In the genomic region with DNA sequence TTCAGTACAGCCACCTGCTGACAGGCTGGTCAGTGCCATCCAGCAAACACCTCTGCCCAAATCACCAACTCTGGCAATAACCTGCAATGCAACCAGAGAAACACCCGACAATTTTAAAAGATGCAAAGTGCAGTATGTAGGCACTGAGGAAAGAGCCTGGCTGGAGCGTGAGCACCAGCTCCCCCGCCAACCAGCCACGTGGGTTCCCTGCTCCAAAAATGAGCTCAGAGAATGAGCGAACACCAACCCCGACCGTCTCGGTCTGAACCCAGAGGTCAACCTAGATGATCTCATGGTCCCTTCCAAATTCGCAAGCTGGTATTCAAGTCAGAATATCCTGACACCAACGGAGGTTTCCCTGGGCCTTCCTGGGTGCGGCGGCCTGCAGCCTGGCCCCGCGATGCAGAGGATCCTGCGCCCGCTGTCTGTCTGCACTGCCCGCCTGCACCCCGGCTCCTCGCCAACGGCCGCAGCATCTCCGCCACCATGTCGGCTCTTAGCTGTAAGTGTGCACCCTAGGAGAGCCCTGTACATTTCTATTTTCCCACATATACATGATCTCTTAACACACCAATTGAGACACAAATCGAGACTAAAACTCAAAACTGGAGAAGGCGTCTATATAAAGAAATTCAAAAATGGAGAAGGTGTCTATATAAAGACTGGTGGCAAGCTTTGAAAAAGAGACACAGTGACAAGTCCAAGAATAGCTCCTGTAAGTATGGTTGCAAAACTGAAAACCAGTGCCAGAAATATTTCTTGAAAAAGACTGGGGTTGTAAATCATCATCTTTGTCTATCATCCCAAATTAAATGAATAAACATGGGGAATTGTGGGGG, we compare ENCODE assay signal across 1 cellular context.
TF ChIP-seq lines count a peak whose summit lies in the region.

No MANE protein-coding gene starts in this region.

TF ChIP-seq in GM23338, 12 proteins besides CTCF, POLR2A, EP300 and RAD21 (continued from another document):
- TF ChIP-seq, protein P1, sequence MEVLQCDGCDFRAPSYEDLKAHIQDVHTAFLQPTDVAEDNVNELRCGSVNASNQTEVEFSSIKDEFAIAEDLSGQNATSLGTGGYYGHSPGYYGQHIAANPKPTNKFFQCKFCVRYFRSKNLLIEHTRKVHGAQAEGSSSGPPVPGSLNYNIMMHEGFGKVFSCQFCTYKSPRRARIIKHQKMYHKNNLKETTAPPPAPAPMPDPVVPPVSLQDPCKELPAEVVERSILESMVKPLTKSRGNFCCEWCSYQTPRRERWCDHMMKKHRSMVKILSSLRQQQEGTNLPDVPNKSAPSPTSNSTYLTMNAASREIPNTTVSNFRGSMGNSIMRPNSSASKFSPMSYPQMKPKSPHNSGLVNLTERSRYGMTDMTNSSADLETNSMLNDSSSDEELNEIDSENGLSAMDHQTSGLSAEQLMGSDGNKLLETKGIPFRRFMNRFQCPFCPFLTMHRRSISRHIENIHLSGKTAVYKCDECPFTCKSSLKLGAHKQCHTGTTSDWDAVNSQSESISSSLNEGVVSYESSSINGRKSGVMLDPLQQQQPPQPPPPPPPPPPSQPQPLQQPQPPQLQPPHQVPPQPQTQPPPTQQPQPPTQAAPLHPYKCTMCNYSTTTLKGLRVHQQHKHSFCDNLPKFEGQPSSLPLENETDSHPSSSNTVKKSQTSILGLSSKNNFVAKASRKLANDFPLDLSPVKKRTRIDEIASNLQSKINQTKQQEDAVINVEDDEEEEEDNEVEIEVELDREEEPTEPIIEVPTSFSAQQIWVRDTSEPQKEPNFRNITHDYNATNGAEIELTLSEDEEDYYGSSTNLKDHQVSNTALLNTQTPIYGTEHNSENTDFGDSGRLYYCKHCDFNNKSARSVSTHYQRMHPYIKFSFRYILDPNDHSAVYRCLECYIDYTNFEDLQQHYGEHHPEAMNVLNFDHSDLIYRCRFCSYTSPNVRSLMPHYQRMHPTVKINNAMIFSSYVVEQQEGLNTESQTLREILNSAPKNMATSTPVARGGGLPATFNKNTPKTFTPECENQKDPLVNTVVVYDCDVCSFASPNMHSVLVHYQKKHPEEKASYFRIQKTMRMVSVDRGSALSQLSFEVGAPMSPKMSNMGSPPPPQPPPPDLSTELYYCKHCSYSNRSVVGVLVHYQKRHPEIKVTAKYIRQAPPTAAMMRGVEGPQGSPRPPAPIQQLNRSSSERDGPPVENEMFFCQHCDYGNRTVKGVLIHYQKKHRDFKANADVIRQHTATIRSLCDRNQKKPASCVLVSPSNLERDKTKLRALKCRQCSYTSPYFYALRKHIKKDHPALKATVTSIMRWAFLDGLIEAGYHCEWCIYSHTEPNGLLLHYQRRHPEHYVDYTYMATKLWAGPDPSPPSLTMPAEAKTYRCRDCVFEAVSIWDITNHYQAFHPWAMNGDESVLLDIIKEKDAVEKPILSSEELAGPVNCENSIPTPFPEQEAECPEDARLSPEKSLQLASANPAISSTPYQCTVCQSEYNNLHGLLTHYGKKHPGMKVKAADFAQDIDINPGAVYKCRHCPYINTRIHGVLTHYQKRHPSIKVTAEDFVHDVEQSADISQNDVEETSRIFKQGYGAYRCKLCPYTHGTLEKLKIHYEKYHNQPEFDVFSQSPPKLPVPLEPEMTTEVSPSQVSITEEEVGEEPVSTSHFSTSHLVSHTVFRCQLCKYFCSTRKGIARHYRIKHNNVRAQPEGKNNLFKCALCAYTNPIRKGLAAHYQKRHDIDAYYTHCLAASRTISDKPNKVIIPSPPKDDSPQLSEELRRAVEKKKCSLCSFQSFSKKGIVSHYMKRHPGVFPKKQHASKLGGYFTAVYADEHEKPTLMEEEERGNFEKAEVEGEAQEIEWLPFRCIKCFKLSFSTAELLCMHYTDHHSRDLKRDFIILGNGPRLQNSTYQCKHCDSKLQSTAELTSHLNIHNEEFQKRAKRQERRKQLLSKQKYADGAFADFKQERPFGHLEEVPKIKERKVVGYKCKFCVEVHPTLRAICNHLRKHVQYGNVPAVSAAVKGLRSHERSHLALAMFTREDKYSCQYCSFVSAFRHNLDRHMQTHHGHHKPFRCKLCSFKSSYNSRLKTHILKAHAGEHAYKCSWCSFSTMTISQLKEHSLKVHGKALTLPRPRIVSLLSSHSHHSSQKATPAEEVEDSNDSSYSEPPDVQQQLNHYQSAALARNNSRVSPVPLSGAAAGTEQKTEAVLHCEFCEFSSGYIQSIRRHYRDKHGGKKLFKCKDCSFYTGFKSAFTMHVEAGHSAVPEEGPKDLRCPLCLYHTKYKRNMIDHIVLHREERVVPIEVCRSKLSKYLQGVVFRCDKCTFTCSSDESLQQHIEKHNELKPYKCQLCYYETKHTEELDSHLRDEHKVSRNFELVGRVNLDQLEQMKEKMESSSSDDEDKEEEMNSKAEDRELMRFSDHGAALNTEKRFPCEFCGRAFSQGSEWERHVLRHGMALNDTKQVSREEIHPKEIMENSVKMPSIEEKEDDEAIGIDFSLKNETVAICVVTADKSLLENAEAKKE (CRISPR knock-in tag; IDR thresholded peaks at IDR 0.05): no peak
TF ChIP-seq in GM23338: peak in this region for 0.
